In the genomic region with DNA sequence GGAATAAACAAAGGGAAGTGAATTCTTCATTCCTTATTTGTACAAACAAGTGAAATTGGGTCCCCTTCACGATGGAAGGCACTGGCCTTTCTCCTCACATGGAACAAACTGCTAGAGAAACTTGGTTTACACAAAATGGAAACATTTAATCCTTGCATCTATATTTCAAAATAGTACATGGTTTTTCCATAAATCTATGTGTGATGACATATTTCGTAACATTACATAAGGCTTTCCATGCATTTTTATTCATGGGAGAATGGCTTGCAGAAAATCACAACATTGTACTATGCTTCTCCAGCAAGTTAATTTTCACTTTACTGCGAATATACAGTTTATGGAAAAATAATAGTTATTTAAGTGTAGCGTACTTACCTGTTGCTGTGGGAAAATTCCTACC, we compare ENCODE assay signal across 19 cellular contexts.
DNase-seq lines count a peak whose midpoint lies in the region; ATAC-seq, FAIRE-seq and TF ChIP-seq lines count a peak whose summit lies in the region.
"Had no signal": no experiment of that assay in that cellular context is flagged by ENCODE, and none has a peak within 500 bp of the region (broad histone marks: within the 10 kb centered on the region; RNA-seq: fewer than 3 reads in every experiment).

No MANE protein-coding gene starts in this region.

- TF ChIP-seq POLR2A in A549 (IDR thresholded peaks at IDR 0.05; ENCODE audit: low read length) = no peak
- TF ChIP-seq POLR2A in HepG2 (IDR thresholded peaks at IDR 0.05; ENCODE audit: insufficient read depth in 1 of 2, low read depth in 2 of 2, low read length in 2 of 2) = no peak

- H3K27ac ChIP-seq in A549 (peak overlapping the region; percentile 70 to 79), SK-N-MC (peak overlapping the region; percentile 76), HepG2 (ENCODE audit: extremely low read length, insufficient read depth, low read length) (no peak overlapping the region), colonic mucosa (no peak overlapping the region)
- no peak overlapping the region for H3K27ac ChIP-seq in CD8-positive, alpha-beta memory T cell (ENCODE audit: low read depth, low read length)
- H3K27ac ChIP-seq: 22Rv1, Peyer's patch had no signal

- H3K9me3 ChIP-seq in A549 (no peaks in the 10 kb centered on the region), SK-N-MC (ENCODE audit: low read depth, low read length) (no peaks in the 10 kb centered on the region), endocrine pancreas (ENCODE audit: control insufficient read depth, low read length) (no peaks in the 10 kb centered on the region), HepG2 (ENCODE audit: low read length) (no peaks in the 10 kb centered on the region), colonic mucosa (no peaks in the 10 kb centered on the region)
- no peaks in the 10 kb centered on the region for H3K9me3 ChIP-seq in CD8-positive, alpha-beta memory T cell (ENCODE audit: low read length)
- H3K9me3 ChIP-seq: Peyer's patch had no signal

- TF ChIP-seq RAD21 in A549 (conservative IDR thresholded peaks at IDR 0.05 in 1 of 2, IDR thresholded peaks at IDR 0.05 in 1 of 2) (no peak), HepG2 (CRISPR knock-in tag; IDR thresholded peaks at IDR 0.05) (no peak)

- ATAC-seq in A549 = no peak
- no peak for ATAC-seq in HG03135 (IDR thresholded peaks at IDR 0.05; ENCODE audit: unreplicated experiment)
- no peak for ATAC-seq in HepG2
- ATAC-seq: CD8-positive, alpha-beta T cell; HCT116; Right ventricle myocardium inferior had no signal

- H3K36me3 ChIP-seq in SK-N-MC (ENCODE audit: insufficient read depth, low read length) (no peaks in the 10 kb centered on the region), endocrine pancreas (ENCODE audit: control insufficient read depth, insufficient read depth, low read length) (no peaks in the 10 kb centered on the region), HepG2 (replicated peaks in 1 of 2; ENCODE audit: control insufficient read depth in 1 of 2, insufficient read depth in 2 of 2, low read length in 2 of 2) (no peaks in the 10 kb centered on the region), colonic mucosa (no peaks in the 10 kb centered on the region)
- no peaks in the 10 kb centered on the region for H3K36me3 ChIP-seq in CD8-positive, alpha-beta memory T cell (ENCODE audit: insufficient read depth, low read length)
- H3K36me3 ChIP-seq: Peyer's patch had no signal

- H3K9me3 Mint-ChIP-seq in nephron progenitor cell = no peaks in the 10 kb centered on the region
- no peaks in the 10 kb centered on the region for H3K9me3 Mint-ChIP-seq in CD8-positive, alpha-beta memory T cell
- H3K9me3 Mint-ChIP-seq: CD8-positive, alpha-beta T cell had no signal

- H3K4me2 ChIP-seq in A549 (peak overlapping the region; percentile 66), HepG2 (ENCODE audit: low read depth, low read length) (no peak overlapping the region)

- H3K4me1 ChIP-seq in A549 (peaks cover 32% of the 10 kb centered on the region), endocrine pancreas (ENCODE audit: control insufficient read depth, insufficient read depth, low read length) (peaks cover 12% of the 10 kb centered on the region), HepG2 (ENCODE audit: insufficient read depth, low read length) (no peaks in the 10 kb centered on the region), colonic mucosa (no peaks in the 10 kb centered on the region)
- H3K4me1 ChIP-seq in CD8-positive, alpha-beta memory T cell (ENCODE audit: insufficient read depth, low read length) = no peaks in the 10 kb centered on the region
- H3K4me1 ChIP-seq: Peyer's patch had no signal

- no peak overlapping the region for H3K4me3 Mint-ChIP-seq in nephron progenitor cell
- H3K4me3 Mint-ChIP-seq in CD8-positive, alpha-beta memory T cell = no peak overlapping the region
- H3K4me3 Mint-ChIP-seq: CD8-positive, alpha-beta T cell had no signal

- H3K27me3 Mint-ChIP-seq in nephron progenitor cell (ENCODE audit: low read depth, poor library complexity) = no peaks in the 10 kb centered on the region
- peaks cover 1 to 17% of the 10 kb centered on the region in 2 donors for H3K27me3 Mint-ChIP-seq in CD8-positive, alpha-beta memory T cell

- DNase-seq in A549 (ENCODE audit: low read depth in 1 of 2, low spot score in 1 of 2) (no peak), SK-N-MC (ENCODE audit: low read depth, low spot score) (no peak), nephron progenitor cell (no peak), HepG2 (ENCODE audit: low spot score) (no peak), colonic mucosa (no peak)
- no peak for DNase-seq in CD8-positive, alpha-beta memory T cell
- DNase-seq: CD8-positive, alpha-beta T cell; DND-41; KBM-7; NCI-H1417 treated with DMSO at 0.1 percent for 48 hours; NCI-H2029; NCI-H510A; NCI-H774; Peyer's patch had no signal

- H2AFZ ChIP-seq in HepG2 (ENCODE audit: low read length) = no peak overlapping the region

- peaks cover 89% of the 10 kb centered on the region for H3K4me1 Mint-ChIP-seq in nephron progenitor cell
- H3K4me1 Mint-ChIP-seq in CD8-positive, alpha-beta memory T cell = peaks cover 0 to 3% (median 0%) of the 10 kb centered on the region in 3 donors

- no peaks in the 10 kb centered on the region for H3K36me3 Mint-ChIP-seq in nephron progenitor cell (ENCODE audit: low read depth)
- no peaks in the 10 kb centered on the region for H3K36me3 Mint-ChIP-seq in CD8-positive, alpha-beta memory T cell
- H3K36me3 Mint-ChIP-seq: CD8-positive, alpha-beta T cell had no signal

- POLR2A ChIA-PET in A549 (lab: Yijun Ruan, JAX) (no interaction called here), HepG2 (lab: Yijun Ruan, JAX) (no interaction called here)
- POLR2A ChIA-PET in CD8-positive, alpha-beta memory T cell (lab: Charles Lee) = no interaction called here

- peak overlapping the region; percentile 95 for H3K27ac Mint-ChIP-seq in nephron progenitor cell
- no peak overlapping the region for H3K27ac Mint-ChIP-seq in CD8-positive, alpha-beta memory T cell
- H3K27ac Mint-ChIP-seq: CD8-positive, alpha-beta T cell had no signal

- no TSS peak for BruUV-seq in HepG2 (replicated peaks; lab: Mats Ljungman, UMichigan)

- in situ Hi-C loops in HepG2 (cut with HindIII; ENCODE audit: extremely low pct_ligation_motif_present, low pct_unique_long_range_greater_than_20kb) = no loop called here

- TF ChIP-seq CTCF in A549 (IDR thresholded peaks at IDR 0.05) (no peak), nephron progenitor cell (IDR thresholded peaks at IDR 0.05) (no peak), HepG2 (CRISPR knock-in tag; IDR thresholded peaks at IDR 0.05) (no peak), colonic mucosa (IDR thresholded peaks at IDR 0.05) (no peak)

- TF ChIP-seq EP300 in A549 (IDR thresholded peaks at IDR 0.05) (no peak), HepG2 (IDR thresholded peaks at IDR 0.05; ENCODE audit: low read depth in 2 of 2, low read length in 2 of 2) (no peak), HepG2 (CRISPR knock-in tag; IDR thresholded peaks at IDR 0.05; ENCODE audit: borderline replicate concordance) (no peak)

- CTCF ChIA-PET in A549 (lab: Yijun Ruan, JAX) = no interaction called here
- CTCF ChIA-PET in HepG2 (lab: Yijun Ruan, JAX; ENCODE audit: low intra/inter-chr PET ratio, low total read pairs) = no interaction called here
- CTCF ChIA-PET in CD8-positive, alpha-beta memory T cell (lab: Charles Lee) = no interaction called here

- H4K20me1 ChIP-seq in HepG2 (ENCODE audit: insufficient read depth, low read length) = 0 out of 2 replicates have a peak, but pooled peaks cover 5% of the 10 kb centered on the region

- 42% methylated on average over 4 of the region's 4 CpGs for WGBS in A549 (ENCODE audit: missing lambda C conversion rate)
- 3% methylated on average over 4 of the region's 4 CpGs for WGBS in HepG2 (ENCODE audit: low lambda C conversion rate)

- no peaks in the 10 kb centered on the region for H3K27me3 ChIP-seq in endocrine pancreas (ENCODE audit: control insufficient read depth, insufficient read depth, low read length)
- H3K27me3 ChIP-seq in HepG2 (ENCODE audit: control insufficient read depth in 1 of 2, insufficient read depth in 2 of 2, low read length in 2 of 2) = peaks cover 0 to 40% of the 10 kb centered on the region in 2 experiments; a peak in 3 of 5 replicates
- no peaks in the 10 kb centered on the region for H3K27me3 ChIP-seq in CD8-positive, alpha-beta memory T cell (ENCODE audit: insufficient read depth, low read length, poor library complexity, severe bottlenecking)
- no peaks in the 10 kb centered on the region for H3K27me3 ChIP-seq in colonic mucosa
- H3K27me3 ChIP-seq: Peyer's patch had no signal

- H3K4me3 ChIP-seq in A549 (peak overlapping the region; percentile 18; the same call in 1 of the 3 replicates), SK-N-MC (no peak overlapping the region), endocrine pancreas (ENCODE audit: control insufficient read depth, insufficient read depth, low read length) (peak overlapping the region; percentile 95), HepG2 (replicated peaks in 1 of 3; ENCODE audit: insufficient read depth in 1 of 3, low read depth in 2 of 3, low read length in 3 of 3) (no peak overlapping the region), colonic mucosa (no peak overlapping the region)
- no peak overlapping the region for H3K4me3 ChIP-seq in CD8-positive, alpha-beta memory T cell (ENCODE audit: low read length)
- H3K4me3 ChIP-seq: Peyer's patch had no signal

- peak overlapping the region; percentile 52 for H3K9ac ChIP-seq in SK-N-MC (ENCODE audit: insufficient read length)
- H3K9ac ChIP-seq in endocrine pancreas (ENCODE audit: control insufficient read depth, insufficient read depth, low read length) = no peak overlapping the region
- no peak overlapping the region for H3K9ac ChIP-seq in HepG2 (ENCODE audit: insufficient read depth, low read depth, low read length)
- no peak overlapping the region for H3K9ac ChIP-seq in colonic mucosa (ENCODE audit: low read depth in 2 of 2, low read length in 2 of 2)

- intact Hi-C loops in HepG2 (cut with micrococcal nuclease; ENCODE audit: unreplicated experiment) (no loop called here), colonic mucosa (cut with DNase I) (loop anchor here (10.0 kb wide), 2 partner anchors 376 to 636 kb away; no protein-coding TSS in a partner anchor)

- FAIRE-seq in A549 (lab: Jason Lieb, UNC) (no peak), HepG2 (lab: Jason Lieb, UNC) (no peak)

- H3K79me2 ChIP-seq in HepG2 (ENCODE audit: insufficient read depth, low read length) = no peaks in the 10 kb centered on the region

TF ChIP-seq in A549, 52 proteins besides CTCF, POLR2A, EP300 and RAD21 (continues in another document):
- TF ChIP-seq MAZ (IDR thresholded peaks at IDR 0.05; ENCODE audit: borderline replicate concordance, low read depth, low read length) (no peak), CHD2 (IDR thresholded peaks at IDR 0.05; ENCODE audit: low read length, partially characterized antibody) (no peak), CBX2 (IDR thresholded peaks at IDR 0.05; ENCODE audit: borderline replicate concordance, low read depth) (no peak), CEBPB (IDR thresholded peaks at IDR 0.05) (peak in 1 of 2 experiments; percentile 6; a peak in 1 of 4 replicates)

TF ChIP-seq in HepG2, 621 proteins besides CTCF, POLR2A, EP300 and RAD21 (continues in another document):
- TF ChIP-seq NCOA1 (CRISPR knock-in tag; IDR thresholded peaks at IDR 0.05) = no peak
- TF ChIP-seq ZNF501 (CRISPR knock-in tag; IDR thresholded peaks at IDR 0.05) = no peak
- no peak for TF ChIP-seq DR1 (CRISPR knock-in tag; IDR thresholded peaks at IDR 0.05)
- TF ChIP-seq ZNF552 (CRISPR knock-in tag; IDR thresholded peaks at IDR 0.05; ENCODE audit: borderline replicate concordance) = no peak
- no peak for TF ChIP-seq ZNF446 (CRISPR knock-in tag; IDR thresholded peaks at IDR 0.05)
- no peak for TF ChIP-seq DMAP1 (CRISPR knock-in tag; IDR thresholded peaks at IDR 0.05)

Comparison
In these comparisons a context has a peak if more than half of its experiments do, and no peak if none do; other contexts are left out.
1. H3K27ac ChIP-seq: peak in A549 (2 of 2) and SK-N-MC (single experiment); none in HepG2 (single experiment), CD8-positive, alpha-beta memory T cell (single experiment) and colonic mucosa (single experiment).
2. H3K4me3 ChIP-seq: peak in A549 (single experiment) and endocrine pancreas (single experiment); none in SK-N-MC (single experiment), HepG2 (0 of 3), CD8-positive, alpha-beta memory T cell (single experiment) and colonic mucosa (single experiment).